In genomic region chr10:13827418-13827817, GRCh38 we compare ENCODE assay signal across 2 cellular contexts.
TF ChIP-seq lines count a peak whose summit lies in the region.

No MANE protein-coding gene starts in this region.

TF ChIP-seq in GM23338, 12 proteins besides CTCF, POLR2A, EP300 and RAD21 (continued from another document):
- TF ChIP-seq, protein P1, sequence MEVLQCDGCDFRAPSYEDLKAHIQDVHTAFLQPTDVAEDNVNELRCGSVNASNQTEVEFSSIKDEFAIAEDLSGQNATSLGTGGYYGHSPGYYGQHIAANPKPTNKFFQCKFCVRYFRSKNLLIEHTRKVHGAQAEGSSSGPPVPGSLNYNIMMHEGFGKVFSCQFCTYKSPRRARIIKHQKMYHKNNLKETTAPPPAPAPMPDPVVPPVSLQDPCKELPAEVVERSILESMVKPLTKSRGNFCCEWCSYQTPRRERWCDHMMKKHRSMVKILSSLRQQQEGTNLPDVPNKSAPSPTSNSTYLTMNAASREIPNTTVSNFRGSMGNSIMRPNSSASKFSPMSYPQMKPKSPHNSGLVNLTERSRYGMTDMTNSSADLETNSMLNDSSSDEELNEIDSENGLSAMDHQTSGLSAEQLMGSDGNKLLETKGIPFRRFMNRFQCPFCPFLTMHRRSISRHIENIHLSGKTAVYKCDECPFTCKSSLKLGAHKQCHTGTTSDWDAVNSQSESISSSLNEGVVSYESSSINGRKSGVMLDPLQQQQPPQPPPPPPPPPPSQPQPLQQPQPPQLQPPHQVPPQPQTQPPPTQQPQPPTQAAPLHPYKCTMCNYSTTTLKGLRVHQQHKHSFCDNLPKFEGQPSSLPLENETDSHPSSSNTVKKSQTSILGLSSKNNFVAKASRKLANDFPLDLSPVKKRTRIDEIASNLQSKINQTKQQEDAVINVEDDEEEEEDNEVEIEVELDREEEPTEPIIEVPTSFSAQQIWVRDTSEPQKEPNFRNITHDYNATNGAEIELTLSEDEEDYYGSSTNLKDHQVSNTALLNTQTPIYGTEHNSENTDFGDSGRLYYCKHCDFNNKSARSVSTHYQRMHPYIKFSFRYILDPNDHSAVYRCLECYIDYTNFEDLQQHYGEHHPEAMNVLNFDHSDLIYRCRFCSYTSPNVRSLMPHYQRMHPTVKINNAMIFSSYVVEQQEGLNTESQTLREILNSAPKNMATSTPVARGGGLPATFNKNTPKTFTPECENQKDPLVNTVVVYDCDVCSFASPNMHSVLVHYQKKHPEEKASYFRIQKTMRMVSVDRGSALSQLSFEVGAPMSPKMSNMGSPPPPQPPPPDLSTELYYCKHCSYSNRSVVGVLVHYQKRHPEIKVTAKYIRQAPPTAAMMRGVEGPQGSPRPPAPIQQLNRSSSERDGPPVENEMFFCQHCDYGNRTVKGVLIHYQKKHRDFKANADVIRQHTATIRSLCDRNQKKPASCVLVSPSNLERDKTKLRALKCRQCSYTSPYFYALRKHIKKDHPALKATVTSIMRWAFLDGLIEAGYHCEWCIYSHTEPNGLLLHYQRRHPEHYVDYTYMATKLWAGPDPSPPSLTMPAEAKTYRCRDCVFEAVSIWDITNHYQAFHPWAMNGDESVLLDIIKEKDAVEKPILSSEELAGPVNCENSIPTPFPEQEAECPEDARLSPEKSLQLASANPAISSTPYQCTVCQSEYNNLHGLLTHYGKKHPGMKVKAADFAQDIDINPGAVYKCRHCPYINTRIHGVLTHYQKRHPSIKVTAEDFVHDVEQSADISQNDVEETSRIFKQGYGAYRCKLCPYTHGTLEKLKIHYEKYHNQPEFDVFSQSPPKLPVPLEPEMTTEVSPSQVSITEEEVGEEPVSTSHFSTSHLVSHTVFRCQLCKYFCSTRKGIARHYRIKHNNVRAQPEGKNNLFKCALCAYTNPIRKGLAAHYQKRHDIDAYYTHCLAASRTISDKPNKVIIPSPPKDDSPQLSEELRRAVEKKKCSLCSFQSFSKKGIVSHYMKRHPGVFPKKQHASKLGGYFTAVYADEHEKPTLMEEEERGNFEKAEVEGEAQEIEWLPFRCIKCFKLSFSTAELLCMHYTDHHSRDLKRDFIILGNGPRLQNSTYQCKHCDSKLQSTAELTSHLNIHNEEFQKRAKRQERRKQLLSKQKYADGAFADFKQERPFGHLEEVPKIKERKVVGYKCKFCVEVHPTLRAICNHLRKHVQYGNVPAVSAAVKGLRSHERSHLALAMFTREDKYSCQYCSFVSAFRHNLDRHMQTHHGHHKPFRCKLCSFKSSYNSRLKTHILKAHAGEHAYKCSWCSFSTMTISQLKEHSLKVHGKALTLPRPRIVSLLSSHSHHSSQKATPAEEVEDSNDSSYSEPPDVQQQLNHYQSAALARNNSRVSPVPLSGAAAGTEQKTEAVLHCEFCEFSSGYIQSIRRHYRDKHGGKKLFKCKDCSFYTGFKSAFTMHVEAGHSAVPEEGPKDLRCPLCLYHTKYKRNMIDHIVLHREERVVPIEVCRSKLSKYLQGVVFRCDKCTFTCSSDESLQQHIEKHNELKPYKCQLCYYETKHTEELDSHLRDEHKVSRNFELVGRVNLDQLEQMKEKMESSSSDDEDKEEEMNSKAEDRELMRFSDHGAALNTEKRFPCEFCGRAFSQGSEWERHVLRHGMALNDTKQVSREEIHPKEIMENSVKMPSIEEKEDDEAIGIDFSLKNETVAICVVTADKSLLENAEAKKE (CRISPR knock-in tag; IDR thresholded peaks at IDR 0.05) = no peak
- TF ChIP-seq CREB1 (CRISPR knock-in tag; IDR thresholded peaks at IDR 0.05; ENCODE audit: low read depth) (no peak), EZH2 (IDR thresholded peaks at IDR 0.05; ENCODE audit: low read depth, unreplicated experiment) (no peak), REST (IDR thresholded peaks at IDR 0.05; ENCODE audit: unreplicated experiment) (no peak)

TF ChIP-seq in K562, 482 proteins besides CTCF, POLR2A, EP300 and RAD21 (continued from another document):
- no peak for TF ChIP-seq ZNF592 (IDR thresholded peaks at IDR 0.05)
- TF ChIP-seq, protein P2, sequence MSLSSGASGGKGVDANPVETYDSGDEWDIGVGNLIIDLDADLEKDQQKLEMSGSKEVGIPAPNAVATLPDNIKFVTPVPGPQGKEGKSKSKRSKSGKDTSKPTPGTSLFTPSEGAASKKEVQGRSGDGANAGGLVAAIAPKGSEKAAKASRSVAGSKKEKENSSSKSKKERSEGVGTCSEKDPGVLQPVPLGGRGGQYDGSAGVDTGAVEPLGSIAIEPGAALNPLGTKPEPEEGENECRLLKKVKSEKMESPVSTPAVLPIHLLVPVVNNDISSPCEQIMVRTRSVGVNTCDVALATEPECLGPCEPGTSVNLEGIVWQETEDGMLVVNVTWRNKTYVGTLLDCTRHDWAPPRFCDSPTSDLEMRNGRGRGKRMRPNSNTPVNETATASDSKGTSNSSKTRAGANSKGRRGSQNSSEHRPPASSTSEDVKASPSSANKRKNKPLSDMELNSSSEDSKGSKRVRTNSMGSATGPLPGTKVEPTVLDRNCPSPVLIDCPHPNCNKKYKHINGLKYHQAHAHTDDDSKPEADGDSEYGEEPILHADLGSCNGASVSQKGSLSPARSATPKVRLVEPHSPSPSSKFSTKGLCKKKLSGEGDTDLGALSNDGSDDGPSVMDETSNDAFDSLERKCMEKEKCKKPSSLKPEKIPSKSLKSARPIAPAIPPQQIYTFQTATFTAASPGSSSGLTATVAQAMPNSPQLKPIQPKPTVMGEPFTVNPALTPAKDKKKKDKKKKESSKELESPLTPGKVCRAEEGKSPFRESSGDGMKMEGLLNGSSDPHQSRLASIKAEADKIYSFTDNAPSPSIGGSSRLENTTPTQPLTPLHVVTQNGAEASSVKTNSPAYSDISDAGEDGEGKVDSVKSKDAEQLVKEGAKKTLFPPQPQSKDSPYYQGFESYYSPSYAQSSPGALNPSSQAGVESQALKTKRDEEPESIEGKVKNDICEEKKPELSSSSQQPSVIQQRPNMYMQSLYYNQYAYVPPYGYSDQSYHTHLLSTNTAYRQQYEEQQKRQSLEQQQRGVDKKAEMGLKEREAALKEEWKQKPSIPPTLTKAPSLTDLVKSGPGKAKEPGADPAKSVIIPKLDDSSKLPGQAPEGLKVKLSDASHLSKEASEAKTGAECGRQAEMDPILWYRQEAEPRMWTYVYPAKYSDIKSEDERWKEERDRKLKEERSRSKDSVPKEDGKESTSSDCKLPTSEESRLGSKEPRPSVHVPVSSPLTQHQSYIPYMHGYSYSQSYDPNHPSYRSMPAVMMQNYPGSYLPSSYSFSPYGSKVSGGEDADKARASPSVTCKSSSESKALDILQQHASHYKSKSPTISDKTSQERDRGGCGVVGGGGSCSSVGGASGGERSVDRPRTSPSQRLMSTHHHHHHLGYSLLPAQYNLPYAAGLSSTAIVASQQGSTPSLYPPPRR (CRISPR knock-in tag; IDR thresholded peaks at IDR 0.05; ENCODE audit: borderline replicate concordance) = no peak
- no peak for TF ChIP-seq SIRT6 (IDR thresholded peaks at IDR 0.05; ENCODE audit: low read depth, low read length)
- no peak for TF ChIP-seq ETV1 (tag; conservative IDR thresholded peaks at IDR 0.05; ENCODE audit: low read depth)
- no peak for TF ChIP-seq FOXK2 (conservative IDR thresholded peaks at IDR 0.05 in 1 of 2, IDR thresholded peaks at IDR 0.05 in 1 of 2; ENCODE audit: low read depth in 2 of 2)
- no peak for TF ChIP-seq ZFPM2 (CRISPR knock-in tag; IDR thresholded peaks at IDR 0.05)
- TF ChIP-seq, protein P3, sequence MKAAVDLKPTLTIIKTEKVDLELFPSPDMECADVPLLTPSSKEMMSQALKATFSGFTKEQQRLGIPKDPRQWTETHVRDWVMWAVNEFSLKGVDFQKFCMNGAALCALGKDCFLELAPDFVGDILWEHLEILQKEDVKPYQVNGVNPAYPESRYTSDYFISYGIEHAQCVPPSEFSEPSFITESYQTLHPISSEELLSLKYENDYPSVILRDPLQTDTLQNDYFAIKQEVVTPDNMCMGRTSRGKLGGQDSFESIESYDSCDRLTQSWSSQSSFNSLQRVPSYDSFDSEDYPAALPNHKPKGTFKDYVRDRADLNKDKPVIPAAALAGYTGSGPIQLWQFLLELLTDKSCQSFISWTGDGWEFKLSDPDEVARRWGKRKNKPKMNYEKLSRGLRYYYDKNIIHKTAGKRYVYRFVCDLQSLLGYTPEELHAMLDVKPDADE (conservative IDR thresholded peaks at IDR 0.05; ENCODE audit: control insufficient read depth, low read depth, low read length) = no peak
- TF ChIP-seq ELF4 (CRISPR knock-in tag; IDR thresholded peaks at IDR 0.05) = no peak
- TF ChIP-seq SNRNP70 (optimal IDR thresholded peaks at IDR 0.05; ENCODE audit: low read depth, low read length) = no peak
- TF ChIP-seq BMI1 (IDR thresholded peaks at IDR 0.05; ENCODE audit: low read length) = no peak
- no peak for TF ChIP-seq BCOR (IDR thresholded peaks at IDR 0.05)
- TF ChIP-seq, protein P4, sequence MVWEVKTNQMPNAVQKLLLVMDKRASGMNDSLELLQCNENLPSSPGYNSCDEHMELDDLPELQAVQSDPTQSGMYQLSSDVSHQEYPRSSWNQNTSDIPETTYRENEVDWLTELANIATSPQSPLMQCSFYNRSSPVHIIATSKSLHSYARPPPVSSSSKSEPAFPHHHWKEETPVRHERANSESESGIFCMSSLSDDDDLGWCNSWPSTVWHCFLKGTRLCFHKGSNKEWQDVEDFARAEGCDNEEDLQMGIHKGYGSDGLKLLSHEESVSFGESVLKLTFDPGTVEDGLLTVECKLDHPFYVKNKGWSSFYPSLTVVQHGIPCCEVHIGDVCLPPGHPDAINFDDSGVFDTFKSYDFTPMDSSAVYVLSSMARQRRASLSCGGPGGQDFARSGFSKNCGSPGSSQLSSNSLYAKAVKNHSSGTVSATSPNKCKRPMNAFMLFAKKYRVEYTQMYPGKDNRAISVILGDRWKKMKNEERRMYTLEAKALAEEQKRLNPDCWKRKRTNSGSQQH (CRISPR knock-in tag; IDR thresholded peaks at IDR 0.05) = no peak
- TF ChIP-seq SRSF1 (IDR thresholded peaks at IDR 0.05; ENCODE audit: low read depth, low read length) = no peak
- TF ChIP-seq RBM39 (optimal IDR thresholded peaks at IDR 0.05; ENCODE audit: low read depth, low read length) = no peak
